In genomic region chr3:192001217-192001616, GRCh38 we compare ENCODE assay signal across 28 cellular contexts.
"Had no signal": no experiment of that assay in that cellular context is flagged by ENCODE, and none has a peak within 500 bp of the region (broad histone marks: within the 10 kb centered on the region; RNA-seq: fewer than 3 reads in every experiment).

No MANE protein-coding gene starts in this region.

- H2AFZ ChIP-seq: hepatocyte had no signal

- H3K9me3 ChIP-seq: colonic mucosa, esophagus muscularis mucosa, esophagus squamous epithelium, gastrocnemius medialis, gastroesophageal sphincter, heart left ventricle, heart right ventricle had no signal

- H3K27me3 ChIP-seq: colonic mucosa, dorsolateral prefrontal cortex, esophagus muscularis mucosa, esophagus squamous epithelium, foreskin keratinocyte, gastrocnemius medialis, gastroesophageal sphincter, heart left ventricle, heart right ventricle, hepatocyte had no signal

- FAIRE-seq: endometrium, endothelial cell of umbilical vein, frontal cortex had no signal

- H3K36me3 ChIP-seq: colonic mucosa, esophagus muscularis mucosa, esophagus squamous epithelium, gastrocnemius medialis, gastroesophageal sphincter, heart left ventricle, heart right ventricle had no signal

- DNase-seq: colonic mucosa; cortex of kidney; dermis blood vessel endothelial cell; dorsolateral prefrontal cortex; effector CD4-positive, alpha-beta T cell; effector CD8-positive, alpha-beta T cell; effector memory CD4-positive, alpha-beta T cell; effector memory CD8-positive, alpha-beta T cell; endodermal cell; erythroblast; esophagus squamous epithelium; foreskin fibroblast; foreskin keratinocyte; foreskin melanocyte; gastrocnemius medialis; glutamatergic neuron; head of caudate nucleus; heart left ventricle; heart right ventricle had no signal

- ATAC-seq: effector memory CD8-positive, alpha-beta T cell; esophagus mucosa; foreskin keratinocyte; gastrocnemius medialis; gastroesophageal sphincter; heart left ventricle; heart right ventricle had no signal

- H3K27ac ChIP-seq: colonic mucosa, coronary artery, dorsolateral prefrontal cortex, epithelial cell of prostate, esophagus muscularis mucosa, esophagus squamous epithelium, foreskin keratinocyte, gastrocnemius medialis, gastroesophageal sphincter, heart left ventricle, heart right ventricle, hepatocyte had no signal

- H3K79me2 ChIP-seq: hepatocyte had no signal

- H3K4me2 ChIP-seq: hepatocyte had no signal

- H3K4me3 ChIP-seq: colonic mucosa, coronary artery, dorsolateral prefrontal cortex, esophagus muscularis mucosa, esophagus squamous epithelium, gastrocnemius medialis, gastroesophageal sphincter, heart left ventricle, heart right ventricle, hepatocyte had no signal

- H3K4me1 ChIP-seq: colonic mucosa, esophagus muscularis mucosa, esophagus squamous epithelium, foreskin keratinocyte, gastrocnemius medialis, gastroesophageal sphincter, heart left ventricle, heart right ventricle had no signal
